21 cellular contexts compared by ENCODE assay signal in genomic region chr2:75031906-75032803, GRCh38.
A peak's percentile ranks its signal among the peaks of the same experiment; 100 is the strongest.
DNase-seq lines count a peak whose midpoint lies in the region; ATAC-seq and TF ChIP-seq lines count a peak whose summit lies in the region.
"Had no signal": no experiment of that assay in that cellular context is flagged by ENCODE, and none has a peak within 500 bp of the region (broad histone marks: within the 10 kb centered on the region; RNA-seq: fewer than 3 reads in every experiment).

No MANE protein-coding gene starts in this region.

- H3K4me2 ChIP-seq in SK-N-SH (no peak overlapping the region), DND-41 (ENCODE audit: insufficient read depth, low read length) (no peak overlapping the region)

- H3K4me1 ChIP-seq in SK-N-SH (ENCODE audit: control insufficient read depth in 1 of 2, insufficient read depth in 2 of 2, low read depth in 1 of 2, low read length in 1 of 2) (no peaks in the 10 kb centered on the region), DND-41 (ENCODE audit: insufficient read depth, low read length) (peaks cover 9% of the 10 kb centered on the region), esophagus muscularis mucosa (peaks cover 0 to 4% (median 0%) of the 10 kb centered on the region in 4 donors), esophagus squamous epithelium (peaks cover 0 to 5% (median 0%) of the 10 kb centered on the region in 3 donors), left lung (peaks cover 5 to 23% of the 10 kb centered on the region in 2 donors)
- H3K4me1 ChIP-seq: Peyer's patch had no signal

- H3K4me3 ChIP-seq in SK-N-SH (ENCODE audit: low read depth in 2 of 2, low read length in 1 of 2) (no peak overlapping the region), DND-41 (ENCODE audit: low read depth in 1 of 2, low read length in 2 of 2) (no peak overlapping the region), NB4 (ENCODE audit: low read depth, low read length) (no peak overlapping the region), esophagus muscularis mucosa (no peak overlapping the region), esophagus squamous epithelium (no peak overlapping the region), left lung (no peak overlapping the region)
- H3K4me3 ChIP-seq: Peyer's patch had no signal

- H3F3A ChIP-seq in SK-N-SH (replicated peaks; ENCODE audit: insufficient read depth), result no peaks in the 10 kb centered on the region

- H3K27me3 ChIP-seq in SK-N-SH (ENCODE audit: insufficient read depth) (no peaks in the 10 kb centered on the region), DND-41 (ENCODE audit: insufficient read depth, low read length, poor library complexity) (no peaks in the 10 kb centered on the region), esophagus muscularis mucosa (no peaks in the 10 kb centered on the region), esophagus squamous epithelium (no peaks in the 10 kb centered on the region), left lung (no peaks in the 10 kb centered on the region)
- H3K27me3 ChIP-seq: Peyer's patch had no signal

- ATAC-seq in SK-N-SH treated with all-trans-retinoic acid at 6 μM for 48 hours (no peak), DND-41 (ENCODE audit: insufficient read depth, low read depth) (peak; percentile 86), left lung (no peak)

- TF ChIP-seq CTCF in SK-N-SH (IDR thresholded peaks at IDR 0.05) (no peak), DND-41 (IDR thresholded peaks at IDR 0.05; ENCODE audit: borderline replicate concordance, extremely low read depth, low read length, poor library complexity, severe bottlenecking) (no peak), NB4 (IDR thresholded peaks at IDR 0.05; ENCODE audit: low read depth, low read length) (no peak), esophagus muscularis mucosa (IDR thresholded peaks at IDR 0.05) (no peak), esophagus squamous epithelium (IDR thresholded peaks at IDR 0.05) (no peak), left lung (IDR thresholded peaks at IDR 0.05) (no peak)

- H3K79me2 ChIP-seq in SK-N-SH (ENCODE audit: insufficient read depth), result no peaks in the 10 kb centered on the region
- H3K79me2 ChIP-seq in DND-41 (ENCODE audit: insufficient read depth, low read length), result no peaks in the 10 kb centered on the region

- H4K20me1 ChIP-seq in SK-N-SH (ENCODE audit: insufficient read depth) (no peaks in the 10 kb centered on the region), DND-41 (ENCODE audit: insufficient read depth, low read length) (no peaks in the 10 kb centered on the region)

- WGBS in SK-N-SH (ENCODE audit: low lambda C conversion rate), result 84% methylated on average over 5 of the region's 5 CpGs
- WGBS in esophagus muscularis mucosa, result 87% methylated on average over 5 of the region's 5 CpGs
- 80 to 82% methylated on average over 5 of the region's 5 CpGs for WGBS in esophagus squamous epithelium, 2 donors

- POLR2A ChIA-PET in SK-N-SH (lab: Yijun Ruan, JAX), result no interaction called here

- TF ChIP-seq EP300 in SK-N-SH (IDR thresholded peaks at IDR 0.05; ENCODE audit: borderline replicate concordance in 1 of 2, low read depth in 1 of 2, low read length in 1 of 2), result no peak
- TF ChIP-seq EP300 in esophagus muscularis mucosa (IDR thresholded peaks at IDR 0.05), result no peak

- no peak overlapping the region for H3K27ac ChIP-seq in SK-N-SH (ENCODE audit: low read depth in 2 of 2, low read length in 1 of 2)
- peak overlapping the region; percentile 51; the same call in 1 of the 2 replicates for H3K27ac ChIP-seq in DND-41 (ENCODE audit: low read length)
- no peak overlapping the region for H3K27ac ChIP-seq in esophagus muscularis mucosa (replicated peaks in 1 of 4)
- no peak overlapping the region for H3K27ac ChIP-seq in esophagus squamous epithelium
- no peak overlapping the region for H3K27ac ChIP-seq in left lung
- H3K27ac ChIP-seq: 22Rv1, Peyer's patch had no signal

- H3K9me3 ChIP-seq in SK-N-SH (no peaks in the 10 kb centered on the region), DND-41 (ENCODE audit: insufficient read depth, low read length, severe bottlenecking) (no peaks in the 10 kb centered on the region), esophagus muscularis mucosa (no peaks in the 10 kb centered on the region), esophagus squamous epithelium (no peaks in the 10 kb centered on the region), left lung (no peaks in the 10 kb centered on the region)
- H3K9me3 ChIP-seq: Peyer's patch had no signal

- TF ChIP-seq POLR2A in NB4 (IDR thresholded peaks at IDR 0.05; ENCODE audit: extremely low read depth, insufficient read length) (no peak), esophagus muscularis mucosa (IDR thresholded peaks at IDR 0.05; ENCODE audit: low read depth) (no peak), esophagus squamous epithelium (IDR thresholded peaks at IDR 0.05) (no peak)

- intact Hi-C loops in esophagus muscularis mucosa (cut with DNase I) (no loop called here), esophagus squamous epithelium (cut with DNase I) (no loop called here), left lung (cut with DNase I) (no loop called here)

- DNase-seq in SK-N-SH, result no peak
- no peak for DNase-seq in DND-41
- DNase-seq in NB4 (ENCODE audit: low read depth), result peak; percentile 6
- DNase-seq in esophagus muscularis mucosa (ENCODE audit: extremely low spot score), result peak; percentile 64
- no peak for DNase-seq in AG08395 (ENCODE audit: low spot score)
- DNase-seq in esophagus squamous epithelium (lab: John Stamatoyannopoulos, UW), result no peak
- no peak for DNase-seq in left lung
- DNase-seq: AML-193; C1 segment of cervical spinal cord; CD8-positive, alpha-beta memory T cell; EL; GF-D8; MM.1S; NCI-H1092; NCI-H1436; NCI-H187 treated with DMSO at 0.1 percent for 48 hours; NCI-H69; NK-92 treated with Interleukin-12 subunit alpha and Interleukin-12 subunit beta, amount 100 ng/mL, for 24 hours; Peyer's patch had no signal

- H2AFZ ChIP-seq in SK-N-SH (ENCODE audit: low read depth), result peak overlapping the region; percentile 60; the same call in 1 of the 2 replicates
- peak overlapping the region; percentile 45 for H2AFZ ChIP-seq in DND-41 (ENCODE audit: low read depth, low read length)

- H3K36me3 ChIP-seq in SK-N-SH (replicated peaks in 1 of 2; ENCODE audit: control insufficient read depth in 1 of 2, insufficient read depth in 2 of 2, low read length in 1 of 2) (no peaks in the 10 kb centered on the region), DND-41 (ENCODE audit: insufficient read depth, low read length) (no peaks in the 10 kb centered on the region), esophagus muscularis mucosa (no peaks in the 10 kb centered on the region), esophagus squamous epithelium (no peaks in the 10 kb centered on the region), left lung (no peaks in the 10 kb centered on the region)
- H3K36me3 ChIP-seq: Peyer's patch had no signal

- TF ChIP-seq RAD21 in SK-N-SH (IDR thresholded peaks at IDR 0.05; ENCODE audit: low read length), result no peak

- H3K9ac ChIP-seq in SK-N-SH, result no peak overlapping the region
- H3K9ac ChIP-seq in DND-41 (ENCODE audit: low read depth, low read length), result no peak overlapping the region

- CTCF ChIA-PET in SK-N-SH (lab: Yijun Ruan, JAX), result no interaction called here

- H3K9me2 ChIP-seq in SK-N-SH, result no peaks in the 10 kb centered on the region

TF ChIP-seq in SK-N-SH, 30 proteins besides CTCF, POLR2A, EP300 and RAD21 (continues in another document):
- no peak for TF ChIP-seq REST (IDR thresholded peaks at IDR 0.05; ENCODE audit: low read depth, low read length)

TF ChIP-seq in SK-N-SH treated with all-trans-retinoic acid at 6 μM for 48 hours, 23 proteins besides CTCF, POLR2A, EP300 and RAD21 (continues in another document):
- TF ChIP-seq TSHZ2 (CRISPR knock-in tag; IDR thresholded peaks at IDR 0.05) (no peak), ZFP3 (CRISPR knock-in tag; IDR thresholded peaks at IDR 0.05) (no peak), BACH2 (CRISPR knock-in tag; IDR thresholded peaks at IDR 0.05; ENCODE audit: borderline replicate concordance) (no peak), CSDC2 (CRISPR knock-in tag; IDR thresholded peaks at IDR 0.05) (no peak), PATZ1 (CRISPR knock-in tag; IDR thresholded peaks at IDR 0.05; ENCODE audit: borderline replicate concordance) (no peak), TOX (CRISPR knock-in tag; IDR thresholded peaks at IDR 0.05; ENCODE audit: borderline replicate concordance) (no peak), TCF4 (CRISPR knock-in tag; IDR thresholded peaks at IDR 0.05; ENCODE audit: borderline replicate concordance) (no peak)

Comparison
In these comparisons a context has a peak if more than half of its experiments do, and no peak if none do; other contexts are left out.
1. DNase-seq: peak in NB4 (single experiment) and esophagus muscularis mucosa (single experiment); none in SK-N-SH (single experiment), DND-41 (single experiment), AG08395 (single experiment), esophagus squamous epithelium (single experiment) and left lung (0 of 2).